In the genomic region with DNA sequence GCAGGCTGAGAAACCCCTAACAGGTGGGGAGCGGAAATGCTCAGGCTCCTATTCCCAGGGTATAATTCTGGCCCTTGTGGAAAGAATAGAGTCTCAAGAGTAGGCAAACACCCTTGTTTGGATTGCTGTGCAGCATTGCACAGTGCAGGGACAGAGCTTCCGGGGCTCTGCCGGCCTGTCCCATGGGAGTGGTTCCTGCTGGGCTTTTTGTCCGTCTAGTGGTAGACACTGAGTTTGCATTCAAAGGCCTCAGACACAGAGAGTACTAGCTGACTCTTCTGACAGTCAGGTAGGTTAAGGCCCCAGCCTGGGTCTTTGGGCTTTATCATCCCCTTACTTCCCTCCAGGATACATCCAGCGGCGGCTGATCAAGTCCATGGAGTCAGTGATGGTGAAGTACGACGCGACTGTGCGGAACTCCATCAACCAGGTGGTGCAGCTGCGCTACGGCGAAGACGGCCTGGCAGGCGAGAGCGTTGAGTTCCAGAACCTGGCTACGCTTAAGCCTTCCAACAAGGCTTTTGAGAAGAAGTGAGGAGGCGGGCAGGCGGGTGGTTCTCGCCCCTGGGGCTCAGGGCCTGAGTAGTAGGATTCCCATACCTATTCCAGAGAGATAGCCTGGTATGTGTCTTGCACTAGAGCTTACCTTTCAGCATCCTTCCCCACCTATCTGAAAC, we compare ENCODE assay signal across 15 cellular contexts. TPM values are rescaled to one million over a fixed set of nuclear protein-coding genes. Genes with fewer than 3 reads are reported as not detected.
A peak's percentile ranks its signal among the peaks of the same experiment; 100 is the strongest.
DNase-seq lines count a peak whose midpoint lies in the region; ATAC-seq and TF ChIP-seq lines count a peak whose summit lies in the region.
"Had no signal": no experiment of that assay in that cellular context is flagged by ENCODE, and none has a peak within 500 bp of the region (broad histone marks: within the 10 kb centered on the region; RNA-seq: fewer than 3 reads in every experiment).

No MANE protein-coding gene starts in this region.

- H3K4me1 Mint-ChIP-seq in stimulated activated naive B cell treated with anti-CD40 and anti-IgM and Interleukin-4, amounts not matched to agents 10 μg/mL and 1 μg/mL and 100 μg/mL, for 72 hours = peaks cover 2 to 4% of the 10 kb centered on the region in 2 donors

- CTCF ChIA-PET in PC-3 (lab: Charles Lee) = interaction anchor here (0.5 to 0.7 kb wide), 3 partner anchors 11 to 67 kb away, joined by 3 to 4 read pairs (median 4); no protein-coding TSS in a partner anchor

- H3K27me3 ChIP-seq in PC-3 (ENCODE audit: low read length) (no peaks in the 10 kb centered on the region), foreskin keratinocyte (no peaks in the 10 kb centered on the region)

- no peaks in the 10 kb centered on the region for H3F3A ChIP-seq in PC-3 (ENCODE audit: low read length, unreplicated experiment)

- H3K36me3 Mint-ChIP-seq in stimulated activated naive B cell treated with anti-CD40 and anti-IgM and Interleukin-4, amounts not matched to agents 10 μg/mL and 1 μg/mL and 100 μg/mL, for 72 hours = peaks cover 47 to 64% of the 10 kb centered on the region in 2 donors

- H3K4me2 ChIP-seq in PC-3 (ENCODE audit: low read length) = no peak overlapping the region
- H3K4me2 ChIP-seq: KMS-11 had no signal

- H3K79me2 ChIP-seq in PC-3 (ENCODE audit: low read length) = no peaks in the 10 kb centered on the region

- peaks cover 65% of the 10 kb centered on the region for H3K36me3 ChIP-seq in PC-3 (ENCODE audit: low read depth, low read length)

- H3K27ac Mint-ChIP-seq in stimulated activated naive B cell treated with anti-CD40 and anti-IgM and Interleukin-4, amounts not matched to agents 10 μg/mL and 1 μg/mL and 100 μg/mL, for 72 hours = peak overlapping the region; percentile 51

- no peak overlapping the region for H3K9ac ChIP-seq in PC-3 (ENCODE audit: low read length)
- H3K9ac ChIP-seq: KMS-11 had no signal

- no peaks in the 10 kb centered on the region for H3K9me3 ChIP-seq in PC-3 (ENCODE audit: low read length)

- ATAC-seq in Right ventricle myocardium inferior (peak; percentile 18), left cardiac atrium (no peak), PC-3 (peak; percentile 31; the same call in 1 of the 2 replicates), foreskin keratinocyte (no peak)
- no peak for ATAC-seq in stimulated activated naive B cell treated with anti-CD40 and anti-IgM and Interleukin-4, amounts not matched to agents 10 μg/mL and 1 μg/mL and 100 μg/mL, for 72 hours (replicated peaks)

- H3K4me3 Mint-ChIP-seq in stimulated activated naive B cell treated with anti-CD40 and anti-IgM and Interleukin-4, amounts not matched to agents 10 μg/mL and 1 μg/mL and 100 μg/mL, for 72 hours = no peak overlapping the region

- intact Hi-C loops in Right ventricle myocardium inferior (cut with DNase I) = no loop called here
- intact Hi-C loops in left cardiac atrium (cut with DNase I) = no loop called here
- intact Hi-C loops in PC-3 (cut with micrococcal nuclease) = no loop called here

- no TSS peak for BruUV-seq in PC-3 (replicated peaks; lab: Mats Ljungman, UMichigan)

- H3K4me3 ChIP-seq in PC-3 (ENCODE audit: low read length) = no peak overlapping the region

- DNase-seq in Right ventricle myocardium inferior (ENCODE audit: missing footprints) (no peak), left cardiac atrium (no peak), PC-3 (no peak), foreskin keratinocyte (no peak), NCI-H187 (lab: John Stamatoyannopoulos, UW) (no peak), NCI-H1417 treated with DMSO at 0.1 percent for 48 hours (lab: John Stamatoyannopoulos, UW) (no peak)
- no peak for DNase-seq in stimulated activated naive B cell treated with anti-CD40 and anti-IgM and Interleukin-4, amounts not matched to agents 10 μg/mL and 1 μg/mL and 100 μg/mL, for 72 hours
- no peak for DNase-seq in activated CD4-positive, CD25-positive, alpha-beta regulatory T cell treated with anti-CD3 and anti-CD28 coated beads, Interleukin-2, amount 50 U/mL, for 72 hours
- DNase-seq: C1 segment of cervical spinal cord, DMS79, NCI-H2029 treated with DMSO at 0.1 percent for 48 hours, NCI-H2171, NCI-H526, Right ventricle myocardium superior had no signal

- no peak overlapping the region for H2AFZ ChIP-seq in PC-3 (ENCODE audit: low read length)

- no peaks in the 10 kb centered on the region for H3K9me3 Mint-ChIP-seq in stimulated activated naive B cell treated with anti-CD40 and anti-IgM and Interleukin-4, amounts not matched to agents 10 μg/mL and 1 μg/mL and 100 μg/mL, for 72 hours

- H4K20me1 ChIP-seq in PC-3 (ENCODE audit: low read length) = no peaks in the 10 kb centered on the region

- H3K4me1 ChIP-seq in PC-3 (ENCODE audit: insufficient read depth, low read length) = no peaks in the 10 kb centered on the region
- no peaks in the 10 kb centered on the region for H3K4me1 ChIP-seq in foreskin keratinocyte

- POLR2A ChIA-PET in PC-3 (lab: Charles Lee; ENCODE audit: unreplicated experiment) = no interaction called here

- H3K27ac ChIP-seq in PC-3 (ENCODE audit: low read length) (no peak overlapping the region), foreskin keratinocyte (no peak overlapping the region)
- H3K27ac ChIP-seq: KMS-11 had no signal

- H3K27me3 Mint-ChIP-seq in stimulated activated naive B cell treated with anti-CD40 and anti-IgM and Interleukin-4, amounts not matched to agents 10 μg/mL and 1 μg/mL and 100 μg/mL, for 72 hours = no peaks in the 10 kb centered on the region

- TF ChIP-seq CTCF in PC-3 (conservative IDR thresholded peaks at IDR 0.05; ENCODE audit: low read depth, low read length) (no peak), foreskin keratinocyte (conservative IDR thresholded peaks at IDR 0.05) (peak; percentile 2)

- H3K9me2 ChIP-seq in PC-3 (replicated peaks; ENCODE audit: low read length) = no peaks in the 10 kb centered on the region

RNA-seq across cellular contexts. Expression of a gene that starts 18.1 kb away (rescaled TPM):
- total RNA-seq in Right ventricle myocardium inferior = 36.4 TPM
- 10 to 100 TPM; 42.8 to 56.9 TPM for total RNA-seq in left cardiac atrium
- total RNA-seq in PC-3 (2014; rRNA removed) = 47.1 and 95.7 TPM in 2 replicates
- total RNA-seq in foreskin keratinocyte = 54.5 and 55.1 TPM in 2 replicates
- 20.2 and 23.9 TPM in 2 replicates for polyA plus RNA-seq in foreskin keratinocyte

RNA-seq across cellular contexts. Expression of a gene that starts 21.1 kb away (rescaled TPM):
- not detected for total RNA-seq in Right ventricle myocardium inferior
- not detected for total RNA-seq in left cardiac atrium
- total RNA-seq in PC-3 (2014; rRNA removed) = not detected in 2 replicates
- total RNA-seq in foreskin keratinocyte = not detected in 2 replicates
- not detected in 2 replicates for polyA plus RNA-seq in foreskin keratinocyte
- total RNA-seq: Right ventricle myocardium superior had no signal

RNA-seq across cellular contexts. Expression of a gene that starts 22.9 kb away (rescaled TPM):
- total RNA-seq in Right ventricle myocardium inferior (62.1 TPM), left cardiac atrium (10 to 100 TPM; 62.1 to 62.2 TPM), PC-3 (2014; rRNA removed) (14.7 and 18.4 TPM in 2 replicates), foreskin keratinocyte (33.7 and 37.9 TPM in 2 replicates)
- polyA plus RNA-seq in foreskin keratinocyte = 17.1 and 18.5 TPM in 2 replicates

RNA-seq across cellular contexts. Expression of a gene that starts 46.5 kb away (rescaled TPM):
- 41.7 TPM for total RNA-seq in Right ventricle myocardium inferior
- total RNA-seq in left cardiac atrium = 10 to 100 TPM; 31.0 to 47.6 TPM
- 15.2 and 24.2 TPM in 2 replicates for total RNA-seq in PC-3 (2014; rRNA removed)
- total RNA-seq in foreskin keratinocyte = 4.2 and 4.4 TPM in 2 replicates
- polyA plus RNA-seq in foreskin keratinocyte = 6.8 and 7.0 TPM in 2 replicates

RNA-seq across cellular contexts. Expression of a gene that starts 56.2 kb away (rescaled TPM):
- total RNA-seq in Right ventricle myocardium inferior (13.5 TPM), left cardiac atrium (10 to 100 TPM; 15.0 to 25.5 TPM), PC-3 (2014; rRNA removed) (3.6 and 5.2 TPM in 2 replicates), foreskin keratinocyte (2.4 and 2.6 TPM in 2 replicates)
- polyA plus RNA-seq in foreskin keratinocyte = 2.3 and 3.4 TPM in 2 replicates

Comparison
In these comparisons a context has a peak if more than half of its experiments do, and no peak if none do; other contexts are left out.
1. ATAC-seq: peak in Right ventricle myocardium inferior (single experiment) and PC-3 (single experiment); none in left cardiac atrium (0 of 2), foreskin keratinocyte (single experiment) and stimulated activated naive B cell treated with anti-CD40 and anti-IgM and Interleukin-4, amounts not matched to agents 10 μg/mL and 1 μg/mL and 100 μg/mL, for 72 hours (0 of 2).